Comparison of ENCODE assay signal across 9 cellular contexts in the genomic region with DNA sequence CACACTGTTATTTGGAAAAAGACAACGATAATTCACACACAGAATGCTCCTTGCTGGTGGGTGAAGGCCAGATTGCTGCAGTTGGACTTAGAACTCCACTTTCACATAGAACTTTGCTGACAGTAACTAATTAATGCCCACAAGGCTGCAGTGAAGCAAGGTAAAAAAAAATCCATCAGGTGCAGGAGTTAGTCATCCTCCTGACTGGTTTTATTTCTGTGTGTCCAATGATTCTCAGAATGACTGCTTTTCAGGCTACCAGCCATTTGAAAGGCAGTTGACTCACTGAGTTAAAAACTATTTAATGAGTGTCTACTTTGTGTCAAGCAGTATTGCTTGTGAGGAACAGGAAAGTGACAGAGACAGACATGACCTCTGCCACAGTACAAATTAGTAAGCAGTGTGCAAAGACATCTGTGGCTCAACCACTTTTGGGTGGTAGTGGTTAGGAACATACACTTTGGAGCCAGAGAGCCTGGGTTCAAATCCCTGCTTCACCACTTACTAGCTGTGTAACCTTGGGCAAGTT. TPM values are rescaled to one million over a fixed set of nuclear protein-coding genes. Genes with fewer than 3 reads are reported as not detected.
DNase-seq lines count a peak whose midpoint lies in the region; ATAC-seq and TF ChIP-seq lines count a peak whose summit lies in the region.
"Had no signal": no experiment of that assay in that cellular context is flagged by ENCODE, and none has a peak within 500 bp of the region (broad histone marks: within the 10 kb centered on the region; RNA-seq: fewer than 3 reads in every experiment).

No MANE protein-coding gene starts in this region.

- H3K27ac ChIP-seq in PC-3 (ENCODE audit: low read length) (peak overlapping the region; percentile 60), foreskin keratinocyte (peak overlapping the region; percentile 42), brain microvascular endothelial cell (no peak overlapping the region), tibial nerve (no peak overlapping the region), aorta (ENCODE audit: low read depth in 1 of 2, low read length in 2 of 2) (no peak overlapping the region)
- H3K27ac ChIP-seq: thoracic aorta had no signal

- peak overlapping the region; percentile 7; the same call in 1 of the 2 replicates for H3K4me2 ChIP-seq in PC-3 (ENCODE audit: low read length)

- ATAC-seq in GM18861 (IDR thresholded peaks at IDR 0.05; ENCODE audit: unreplicated experiment) = peak; percentile 64
- peak; percentile 48 for ATAC-seq in PC-3
- ATAC-seq in foreskin keratinocyte = peak; percentile 84
- no peak for ATAC-seq in aorta (ENCODE audit: low FRiP score)

- peaks cover 7% of the 10 kb centered on the region for H3F3A ChIP-seq in PC-3 (ENCODE audit: low read length, unreplicated experiment)

- H3K4me1 Mint-ChIP-seq in HFFc6 (ENCODE audit: low read depth) = peaks cover 84% of the 10 kb centered on the region

- no peaks in the 10 kb centered on the region for H4K20me1 ChIP-seq in PC-3 (ENCODE audit: low read length)

- no peak overlapping the region for H2AFZ ChIP-seq in PC-3 (ENCODE audit: low read length)

- TF ChIP-seq CTCF in HFFc6 (IDR thresholded peaks at IDR 0.05) (no peak), PC-3 (conservative IDR thresholded peaks at IDR 0.05; ENCODE audit: low read depth, low read length) (no peak), foreskin keratinocyte (conservative IDR thresholded peaks at IDR 0.05) (peak; percentile 26), brain microvascular endothelial cell (IDR thresholded peaks at IDR 0.05; ENCODE audit: low read depth, low read length, missing control alignments) (no peak), tibial nerve (IDR thresholded peaks at IDR 0.05) (no peak)

- no peaks in the 10 kb centered on the region for H3K9me3 ChIP-seq in PC-3 (ENCODE audit: low read length)
- H3K9me3 ChIP-seq in tibial nerve = no peaks in the 10 kb centered on the region
- H3K9me3 ChIP-seq in aorta (ENCODE audit: control insufficient read depth, low read length) = no peaks in the 10 kb centered on the region
- H3K9me3 ChIP-seq: thoracic aorta had no signal

- no peaks in the 10 kb centered on the region for H3K9me3 Mint-ChIP-seq in HFFc6

- DNase-seq in HFFc6 (peak; percentile 46), PC-3 (peak; percentile 84), foreskin keratinocyte (peak; percentile 81 to 90), brain microvascular endothelial cell (no peak), tibial nerve (ENCODE audit: low spot score in 2 of 2) (no peak), superior temporal gyrus (ENCODE audit: extremely low spot score) (no peak), aorta (no peak)

- peaks cover 69% of the 10 kb centered on the region for H3K79me2 ChIP-seq in PC-3 (ENCODE audit: low read length)

- 40 to 44% methylated on average over 1 of the region's 1 CpG for WGBS in tibial nerve, 2 donors
- 65 to 73% methylated on average over 1 of the region's 1 CpG for WGBS in aorta, 2 donors

- no peak for TF ChIP-seq POLR2A in tibial nerve (IDR thresholded peaks at IDR 0.05)

- peaks cover 43% of the 10 kb centered on the region for H3K4me1 ChIP-seq in PC-3 (ENCODE audit: insufficient read depth, low read length)
- H3K4me1 ChIP-seq in foreskin keratinocyte = peaks cover 28% of the 10 kb centered on the region
- peaks cover 0 to 74% (median 25%) of the 10 kb centered on the region in 4 donors for H3K4me1 ChIP-seq in tibial nerve
- H3K4me1 ChIP-seq in aorta (ENCODE audit: control insufficient read depth in 1 of 2, insufficient read depth in 2 of 2, low read length in 2 of 2) = peaks cover 6 to 18% of the 10 kb centered on the region in 2 donors

- no peak overlapping the region for H3K4me3 Mint-ChIP-seq in HFFc6

- CTCF ChIA-PET in PC-3 (lab: Charles Lee) = no interaction called here

- H3K36me3 Mint-ChIP-seq in HFFc6 (ENCODE audit: low read depth) = peaks cover 2% of the 10 kb centered on the region

- peak overlapping the region; percentile 63 for H3K27ac Mint-ChIP-seq in HFFc6

- H3K27me3 ChIP-seq in PC-3 (ENCODE audit: low read length) (no peaks in the 10 kb centered on the region), foreskin keratinocyte (no peaks in the 10 kb centered on the region), brain microvascular endothelial cell (replicated peaks) (no peaks in the 10 kb centered on the region), tibial nerve (no peaks in the 10 kb centered on the region), aorta (ENCODE audit: control insufficient read depth in 1 of 2, insufficient read depth in 2 of 2, low read length in 1 of 2) (no peaks in the 10 kb centered on the region)

- H3K9ac ChIP-seq in PC-3 (ENCODE audit: low read length) = no peak overlapping the region

- in situ Hi-C loops in brain microvascular endothelial cell (cut with HindIII; ENCODE audit: low pct_ligation_motif_present, low sequenced_read_pairs) = no loop called here

- intact Hi-C loops in PC-3 (cut with micrococcal nuclease) (no loop called here), aorta (cut with DNase I) (no loop called here)

- no TSS peak for BruUV-seq in PC-3 (replicated peaks; lab: Mats Ljungman, UMichigan)

- H3K4me3 ChIP-seq in PC-3 (ENCODE audit: low read length) = no peak overlapping the region
- no peak overlapping the region for H3K4me3 ChIP-seq in brain microvascular endothelial cell (ENCODE audit: low read depth, low read length)
- H3K4me3 ChIP-seq in tibial nerve = no peak overlapping the region
- no peak overlapping the region for H3K4me3 ChIP-seq in aorta (ENCODE audit: low read length in 2 of 2)
- H3K4me3 ChIP-seq: thoracic aorta had no signal

- H3K27me3 Mint-ChIP-seq in HFFc6 (ENCODE audit: insufficient read depth) = no peaks in the 10 kb centered on the region; the same call in 1 of the 2 replicates

- no peaks in the 10 kb centered on the region for H3K9me2 ChIP-seq in PC-3 (replicated peaks; ENCODE audit: low read length)

- no peak for TF ChIP-seq EP300 in tibial nerve (IDR thresholded peaks at IDR 0.05)

- POLR2A ChIA-PET in PC-3 (lab: Charles Lee; ENCODE audit: unreplicated experiment) = no interaction called here

- H3K36me3 ChIP-seq in PC-3 (ENCODE audit: low read depth, low read length) (no peaks in the 10 kb centered on the region), brain microvascular endothelial cell (replicated peaks) (no peaks in the 10 kb centered on the region), tibial nerve (no peaks in the 10 kb centered on the region), aorta (ENCODE audit: control insufficient read depth in 1 of 2, insufficient read depth in 2 of 2, low read length in 1 of 2) (no peaks in the 10 kb centered on the region)
- H3K36me3 ChIP-seq: thoracic aorta had no signal

RNA-seq across cellular contexts. Expression of a gene that starts 41.9 kb away (rescaled TPM):
- 100 to 1,000 TPM in 2 of 6 experiments, 10 to 100 TPM in 4; 82.0 to 104 (median 89.1) TPM for total RNA-seq in HFFc6 (2021; fragmentation: NEBNext Ultra II Directional; extraction: Animal tissue kit (Norgen Biotek cat#: 25700))
- total RNA-seq in PC-3 (2014; rRNA removed) = 57.2 and 62.7 TPM in 2 replicates
- 91.9 and 98.3 TPM in 2 replicates for total RNA-seq in foreskin keratinocyte
- 51.2 and 59.9 TPM in 2 replicates for polyA plus RNA-seq in foreskin keratinocyte
- 10 to 100 TPM; 58.4 to 97.0 (median 69.7) TPM for total RNA-seq in tibial nerve
- total RNA-seq in aorta = 10 to 100 TPM; 62.0 to 75.5 TPM
- polyA plus RNA-seq in aorta = 10 to 100 TPM; 22.8 to 30.0 TPM

Comparison
In these comparisons a context has a peak if more than half of its experiments do, and no peak if none do; other contexts are left out.
1. DNase-seq: peak in HFFc6 (single experiment), PC-3 (single experiment) and foreskin keratinocyte (2 of 2); none in brain microvascular endothelial cell (single experiment), tibial nerve (0 of 2), superior temporal gyrus (single experiment) and aorta (0 of 2).
2. H3K27ac ChIP-seq: peak in PC-3 (single experiment) and foreskin keratinocyte (single experiment); none in brain microvascular endothelial cell (single experiment), tibial nerve (0 of 4) and aorta (0 of 2).